9 cellular contexts compared by ENCODE assay signal in genomic region chr12:62785941-62786559, GRCh38.
DNase-seq lines count a peak whose midpoint lies in the region; ATAC-seq and TF ChIP-seq lines count a peak whose summit lies in the region.
"Had no signal": no experiment of that assay in that cellular context is flagged by ENCODE, and none has a peak within 500 bp of the region (broad histone marks: within the 10 kb centered on the region; RNA-seq: fewer than 3 reads in every experiment).

No MANE protein-coding gene starts in this region.

- H3K4me1 ChIP-seq in RWPE2 (ENCODE audit: insufficient read depth, poor library complexity, severe bottlenecking): peaks cover 25% of the 10 kb centered on the region

- no peaks in the 10 kb centered on the region for H3K27me3 ChIP-seq in RWPE2 (ENCODE audit: insufficient read depth, poor library complexity, severe bottlenecking)

- ATAC-seq in RWPE2 (ENCODE audit: low read depth) (peak; percentile 98), GM21423 (IDR thresholded peaks at IDR 0.05; ENCODE audit: unreplicated experiment) (no peak), GM21737 (IDR thresholded peaks at IDR 0.05; ENCODE audit: unreplicated experiment) (no peak)

- H3K36me3 ChIP-seq in RWPE2 (ENCODE audit: low read depth): no peaks in the 10 kb centered on the region

- no peaks in the 10 kb centered on the region for H3K9me3 ChIP-seq in RWPE2 (ENCODE audit: severe bottlenecking)

- H3K27ac ChIP-seq in RWPE2 (ENCODE audit: poor library complexity, severe bottlenecking): peak overlapping the region; percentile 93
- H3K27ac ChIP-seq: VCaP had no signal

- DNase-seq in HFF-Myc (ENCODE audit: extremely low read depth, low read depth) (peak; percentile 81), RWPE2 (ENCODE audit: low spot score) (peak; percentile 87), fibroblast of gingiva (ENCODE audit: low read depth) (peak; percentile 60), pulmonary artery endothelial cell (ENCODE audit: low read depth, low spot score) (peak; percentile 96), NCI-H748 (lab: John Stamatoyannopoulos, UW; ENCODE audit: unreplicated experiment) (no peak)
- no peak for DNase-seq in activated effector memory CD4-positive, alpha-beta T cell treated with Interleukin-2 at 50 U/mL for 16 hours

- H3K4me3 ChIP-seq in HFF-Myc (replicated peaks; ENCODE audit: low read depth, low read length) (no peak overlapping the region), RWPE2 (ENCODE audit: severe bottlenecking) (no peak overlapping the region)

- no peak for TF ChIP-seq CTCF in HFF-Myc (IDR thresholded peaks at IDR 0.05; ENCODE audit: low read depth, low read length, missing control alignments)
- no peak for TF ChIP-seq CTCF in RWPE2 (IDR thresholded peaks at IDR 0.05; ENCODE audit: poor library complexity, severe bottlenecking)

Comparison
In these comparisons a context has a peak if more than half of its experiments do, and no peak if none do; other contexts are left out.
1. DNase-seq: peak in HFF-Myc (single experiment), RWPE2 (single experiment), fibroblast of gingiva (single experiment) and pulmonary artery endothelial cell (single experiment); none in activated effector memory CD4-positive, alpha-beta T cell treated with Interleukin-2 at 50 U/mL for 16 hours (single experiment) and NCI-H748 (single experiment).